In the genomic region with DNA sequence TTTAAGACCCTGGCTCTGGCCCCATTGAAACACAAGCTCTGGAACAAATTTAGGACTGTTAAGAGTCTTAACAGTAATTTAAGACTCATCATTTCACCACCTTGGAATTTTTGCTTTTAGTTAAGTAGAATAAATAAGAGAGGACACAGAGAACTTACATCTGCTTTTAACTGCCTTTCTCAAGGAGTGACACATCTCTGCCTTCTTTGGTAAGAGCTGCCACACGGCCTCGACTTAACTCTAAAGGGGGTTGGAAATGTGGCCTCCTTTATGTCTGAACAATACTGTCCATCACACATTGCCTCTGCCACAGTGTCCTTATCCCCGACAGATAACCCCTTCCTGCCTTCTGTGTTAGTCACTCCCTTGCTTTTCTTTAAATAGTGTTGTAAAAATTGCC, we compare ENCODE assay signal across 25 cellular contexts.
A peak's percentile ranks its signal among the peaks of the same experiment; 100 is the strongest.
DNase-seq lines count a peak whose midpoint lies in the region; ATAC-seq and TF ChIP-seq lines count a peak whose summit lies in the region.
"Had no signal": no experiment of that assay in that cellular context is flagged by ENCODE, and none has a peak within 500 bp of the region (broad histone marks: within the 10 kb centered on the region; RNA-seq: fewer than 3 reads in every experiment).

No MANE protein-coding gene starts in this region.

- no peak overlapping the region for H3K4me3 ChIP-seq in AG04449 (ENCODE audit: low read depth, low read length)
- H3K4me3 ChIP-seq in LNCaP clone FGC (ENCODE audit: low read depth, low read length): no peak overlapping the region
- H3K4me3 ChIP-seq in choroid plexus epithelial cell (ENCODE audit: low read depth, low read length): no peak overlapping the region
- H3K4me3 ChIP-seq: A549, pancreas, Peyer's patch, skin epidermis had no signal

- TF ChIP-seq CTCF in AG04449 (IDR thresholded peaks at IDR 0.05; ENCODE audit: insufficient read depth, low read length, missing control alignments): no peak
- no peak for TF ChIP-seq CTCF in LNCaP clone FGC (IDR thresholded peaks at IDR 0.05; ENCODE audit: control insufficient read depth, extremely low read depth, insufficient read depth)
- TF ChIP-seq CTCF in choroid plexus epithelial cell (conservative IDR thresholded peaks at IDR 0.05; ENCODE audit: low read depth, low read length): no peak

- DNase-seq in AG04449 (ENCODE audit: low read depth, low spot score) (peak; percentile 4), LNCaP clone FGC (ENCODE audit: low read depth) (peak; percentile 54), choroid plexus epithelial cell (ENCODE audit: low read depth) (peak; percentile 55), iris pigment epithelial cell (ENCODE audit: low read depth) (peak; percentile 20), DMS53 (lab: John Stamatoyannopoulos, UW) (no peak), ureter (ENCODE audit: low spot score) (no peak)
- no peak for DNase-seq in stimulated activated CD8-positive, alpha-beta memory T cell treated with anti-CD3 and anti-CD28 coated beads, Interleukin-4, amount 100 ng/mL, for 48 hours
- DNase-seq: activated CD4-positive, alpha-beta T cell treated with anti-CD3 and anti-CD28 coated beads, Interleukin-2, amount 10 ng/mL, durations not matched to agents 7 days and 5 days; CD8-positive, alpha-beta T cell; central memory CD4-positive, alpha-beta T cell; DMS 273 treated with DMSO at 0.1 percent for 48 hours; erythroblast; H9; immature natural killer cell; NCI-H146; NCI-H446; NCI-H774; pancreas; Peyer's patch; SHP77; stimulated activated naive CD8-positive, alpha-beta T cell treated with anti-CD3 and anti-CD28 coated beads, Interleukin-15, Interleukin-2, amounts not matched to agents 100 U/mL and 50 U/mL, for 24 hours had no signal

- no peak for ATAC-seq in HG03571 (IDR thresholded peaks at IDR 0.05; ENCODE audit: unreplicated experiment)
- ATAC-seq: A549; CD8-positive, alpha-beta T cell; left lobe of liver; pancreas; stimulated activated naive CD8-positive, alpha-beta T cell treated with anti-CD3 and anti-CD28 coated beads, Interleukin-15, Interleukin-2, amounts not matched to agents 100 U/mL and 50 U/mL, for 24 hours had no signal

- CTCF ChIA-PET in AG04449 (lab: Yijun Ruan, JAX): interaction anchor here (1.4 kb wide), 1 partner anchor 10 kb away, joined by 4 read pairs; no protein-coding TSS in a partner anchor

- POLR2A ChIA-PET in AG04449 (lab: Yijun Ruan, JAX): no interaction called here

Comparison
In these comparisons a context has a peak if more than half of its experiments do, and no peak if none do; other contexts are left out.
1. DNase-seq: peak in AG04449 (single experiment), LNCaP clone FGC (single experiment), choroid plexus epithelial cell (single experiment) and iris pigment epithelial cell (single experiment); none in DMS53 (single experiment), ureter (single experiment) and stimulated activated CD8-positive, alpha-beta memory T cell treated with anti-CD3 and anti-CD28 coated beads, Interleukin-4, amount 100 ng/mL, for 48 hours (single experiment).